1 cellular context compared by ENCODE assay signal in genomic region chr1:22184454-22184853, GRCh38.
TF ChIP-seq lines count a peak whose summit lies in the region.

No MANE protein-coding gene starts in this region.

TF ChIP-seq in neural cell, 6 proteins besides CTCF, POLR2A, EP300 and RAD21:
- TF ChIP-seq SMC3 (conservative IDR thresholded peaks at IDR 0.05; ENCODE audit: poor library complexity) (no peak), REST (IDR thresholded peaks at IDR 0.05; ENCODE audit: borderline replicate concordance) (no peak), EZH2 (IDR thresholded peaks at IDR 0.05; ENCODE audit: borderline replicate concordance, insufficient read depth, low read length, poor library complexity, severe bottlenecking) (no peak), POLR2AphosphoS5 (IDR thresholded peaks at IDR 0.05) (no peak), MXI1 (conservative IDR thresholded peaks at IDR 0.05; ENCODE audit: poor library complexity, severe bottlenecking) (no peak), TAF1 (IDR thresholded peaks at IDR 0.05; ENCODE audit: low read depth) (no peak)
TF ChIP-seq in neural cell: peak in this region for 0.
